In genomic region chr12:122528582-122528981, GRCh38 we compare ENCODE assay signal across 1 cellular context.
TF ChIP-seq lines count a peak whose summit lies in the region.

No MANE protein-coding gene starts in this region.

TF ChIP-seq in HCT116, 20 proteins besides CTCF, POLR2A, EP300 and RAD21 (continued from another document):
- TF ChIP-seq REST (IDR thresholded peaks at IDR 0.05; ENCODE audit: low read depth) (no peak), TCF7L2 (IDR thresholded peaks at IDR 0.05; ENCODE audit: borderline replicate concordance, extremely low read depth, insufficient read depth, insufficient read length) (no peak), ELF1 (IDR thresholded peaks at IDR 0.05; ENCODE audit: borderline replicate concordance, low read depth) (no peak), JUND (IDR thresholded peaks at IDR 0.05) (no peak), EZH2phosphoT487 (IDR thresholded peaks at IDR 0.05; ENCODE audit: borderline replicate concordance) (no peak), POLR2AphosphoS5 (IDR thresholded peaks at IDR 0.05; ENCODE audit: low read depth, low read length) (no peak), FOSL1 (IDR thresholded peaks at IDR 0.05; ENCODE audit: low read depth) (no peak), SRF (IDR thresholded peaks at IDR 0.05; ENCODE audit: low read depth) (no peak), EGR1 (IDR thresholded peaks at IDR 0.05; ENCODE audit: low read depth) (no peak), ZBTB33 (IDR thresholded peaks at IDR 0.05; ENCODE audit: extremely low read depth, insufficient replicate concordance, low read length) (no peak), CEBPB (IDR thresholded peaks at IDR 0.05; ENCODE audit: low read depth) (no peak), ATF3 (IDR thresholded peaks at IDR 0.05) (no peak)
